Comparison of ENCODE assay signal across 31 cellular contexts in genomic region chr2:33726415-33726814, GRCh38.
"Had no signal": no experiment of that assay in that cellular context is flagged by ENCODE, and none has a peak within 500 bp of the region (broad histone marks: within the 10 kb centered on the region; RNA-seq: fewer than 3 reads in every experiment).

No MANE protein-coding gene starts in this region.

- H3K4me1 ChIP-seq: left lung, lower lobe of right lung, pancreas, prostate gland, stomach, testis, thyroid gland, transverse colon, upper lobe of left lung, vagina had no signal

- H3K36me3 Mint-ChIP-seq: immature natural killer cell; naive B cell; natural killer cell; stimulated activated naive B cell treated with anti-CD40 and anti-IgM and Interleukin-4, amounts not matched to agents 10 μg/mL and 1 μg/mL and 100 μg/mL, for 72 hours had no signal

- H3K9me3 ChIP-seq: lower lobe of right lung, pancreas, prostate gland, testis, thyroid gland, transverse colon, upper lobe of left lung, vagina had no signal

- ATAC-seq: left colon; left lung; natural killer cell; pancreas; right cardiac atrium; sciatic nerve; stimulated activated naive B cell treated with anti-CD40 and anti-IgM and Interleukin-4, amounts not matched to agents 10 μg/mL and 1 μg/mL and 100 μg/mL, for 72 hours; stimulated activated naive CD8-positive, alpha-beta T cell treated with anti-CD3 and anti-CD28 coated beads, Interleukin-15, Interleukin-2, amounts not matched to agents 100 U/mL and 50 U/mL, for 24 hours had no signal

- H3K4me1 Mint-ChIP-seq: immature natural killer cell; naive B cell; natural killer cell; nephron progenitor cell; stimulated activated naive B cell treated with anti-CD40 and anti-IgM and Interleukin-4, amounts not matched to agents 10 μg/mL and 1 μg/mL and 100 μg/mL, for 72 hours had no signal

- DNase-seq: hypothalamus; immature natural killer cell; kidney; left colon; lower lobe of right lung; mammary epithelial cell; mesenchymal stem cell; naive B cell; natural killer cell; nephron progenitor cell; nucleus accumbens; pancreas; posterior cingulate gyrus; retina; right cardiac atrium; stimulated activated CD4-positive, alpha-beta T cell treated with anti-CD3 and anti-CD28 coated beads, Interleukin-12 subunit alpha, Interleukin-12 subunit beta, amount 100 ng/mL, for 4 hours; stimulated activated CD4-positive, alpha-beta T cell treated with anti-CD3 and anti-CD28 coated beads, Interleukin-15, amount 100 ng/mL, for 24 hours; stimulated activated CD4-positive, alpha-beta T cell treated with anti-CD3 and anti-CD28 coated beads, Interleukin-2, amount 100 ng/mL, for 24 hours; stimulated activated CD4-positive, alpha-beta T cell treated with anti-CD3 and anti-CD28 coated beads, Interleukin-4, amount 100 ng/mL, for 1 hour; stimulated activated naive B cell treated with anti-CD40 and anti-IgM and Interleukin-4, amounts not matched to agents 10 μg/mL and 1 μg/mL and 100 μg/mL, for 72 hours; stimulated activated naive CD8-positive, alpha-beta T cell treated with anti-CD3 and anti-CD28 coated beads, Interleukin-15, Interleukin-2, amounts not matched to agents 100 U/mL and 50 U/mL, for 24 hours; stomach; thyroid gland; transverse colon had no signal

- H3K27me3 ChIP-seq: left lung, pancreas, stomach, testis, thyroid gland, transverse colon, upper lobe of left lung, vagina had no signal

- H3K4me3 ChIP-seq: left lung, lower lobe of right lung, pancreas, prostate gland, skin epidermis, stomach, thyroid gland, transverse colon, upper lobe of left lung, vagina had no signal

- H3K27me3 Mint-ChIP-seq: naive B cell; stimulated activated naive B cell treated with anti-CD40 and anti-IgM and Interleukin-4, amounts not matched to agents 10 μg/mL and 1 μg/mL and 100 μg/mL, for 72 hours had no signal

- H3K36me3 ChIP-seq: left lung, lower lobe of right lung, pancreas, prostate gland, stomach, thyroid gland, transverse colon, upper lobe of left lung, vagina had no signal

- H3K27ac Mint-ChIP-seq: immature natural killer cell; naive B cell; natural killer cell; nephron progenitor cell; stimulated activated naive B cell treated with anti-CD40 and anti-IgM and Interleukin-4, amounts not matched to agents 10 μg/mL and 1 μg/mL and 100 μg/mL, for 72 hours had no signal

- H3K27ac ChIP-seq: left lung, lower lobe of right lung, pancreas, prostate gland, skin epidermis, stomach, testis, thyroid gland, transverse colon, upper lobe of left lung, vagina had no signal

- H3K4me3 Mint-ChIP-seq: immature natural killer cell; naive B cell; natural killer cell; nephron progenitor cell; stimulated activated naive B cell treated with anti-CD40 and anti-IgM and Interleukin-4, amounts not matched to agents 10 μg/mL and 1 μg/mL and 100 μg/mL, for 72 hours had no signal
